ENCODE assay signal across 24 cellular contexts in genomic region chr14:66381765-66382164, GRCh38.
"Had no signal": no experiment of that assay in that cellular context is flagged by ENCODE, and none has a peak within 500 bp of the region (broad histone marks: within the 10 kb centered on the region; RNA-seq: fewer than 3 reads in every experiment).

No MANE protein-coding gene starts in this region.

- H3K27ac ChIP-seq: lower lobe of right lung, neutrophil, prostate gland, skin epidermis, spleen, tibial nerve, upper lobe of right lung, uterus had no signal

- ATAC-seq: left colon; left ventricle myocardium superior; lower lobe of right lung; naive thymus-derived CD8-positive, alpha-beta T cell; right cardiac atrium; stimulated activated memory B cell treated with anti-CD40 and anti-IgM and Interleukin-4, amounts not matched to agents 10 μg/mL and 1 μg/mL and 100 μg/mL, for 72 hours; upper lobe of right lung had no signal

- DNase-seq: dorsolateral prefrontal cortex; effector CD4-positive, alpha-beta T cell; immature natural killer cell; islet precursor cell; kidney glomerular epithelial cell; left colon; left ventricle myocardium superior; lower lobe of right lung; naive thymus-derived CD8-positive, alpha-beta T cell; right cardiac atrium; spleen; stimulated activated CD4-positive, alpha-beta T cell treated with anti-CD3 and anti-CD28 coated beads, Interleukin-4, amount 100 ng/mL, for 4 hours; upper lobe of right lung; uterus had no signal

- H3K27ac Mint-ChIP-seq: immature natural killer cell; naive thymus-derived CD8-positive, alpha-beta T cell; stimulated activated memory B cell treated with anti-CD40 and anti-IgM and Interleukin-4, amounts not matched to agents 10 μg/mL and 1 μg/mL and 100 μg/mL, for 72 hours; stimulated activated naive CD8-positive, alpha-beta T cell treated with anti-CD3 and anti-CD28 coated beads, Interleukin-15, Interleukin-2, amounts not matched to agents 100 ng/mL and 50 ng/mL, for 24 hours had no signal

- H3K4me3 Mint-ChIP-seq: immature natural killer cell; naive thymus-derived CD8-positive, alpha-beta T cell; neural crest cell; stimulated activated memory B cell treated with anti-CD40 and anti-IgM and Interleukin-4, amounts not matched to agents 10 μg/mL and 1 μg/mL and 100 μg/mL, for 72 hours; stimulated activated naive CD8-positive, alpha-beta T cell treated with anti-CD3 and anti-CD28 coated beads, Interleukin-15, Interleukin-2, amounts not matched to agents 100 ng/mL and 50 ng/mL, for 24 hours had no signal

- H3K36me3 ChIP-seq: lower lobe of right lung, neutrophil, prostate gland, spleen, thoracic aorta, tibial nerve, upper lobe of right lung, uterus had no signal

- H3K4me1 Mint-ChIP-seq: immature natural killer cell; naive thymus-derived CD8-positive, alpha-beta T cell; stimulated activated memory B cell treated with anti-CD40 and anti-IgM and Interleukin-4, amounts not matched to agents 10 μg/mL and 1 μg/mL and 100 μg/mL, for 72 hours had no signal

- FAIRE-seq: colon, frontal cortex had no signal

- H3K9me3 Mint-ChIP-seq: immature natural killer cell; naive thymus-derived CD8-positive, alpha-beta T cell; neural crest cell; stimulated activated memory B cell treated with anti-CD40 and anti-IgM and Interleukin-4, amounts not matched to agents 10 μg/mL and 1 μg/mL and 100 μg/mL, for 72 hours; stimulated activated naive CD8-positive, alpha-beta T cell treated with anti-CD3 and anti-CD28 coated beads, Interleukin-15, Interleukin-2, amounts not matched to agents 100 ng/mL and 50 ng/mL, for 24 hours had no signal

- H3K4me1 ChIP-seq: lower lobe of right lung, prostate gland, upper lobe of right lung, uterus had no signal

- H3K9me3 ChIP-seq: lower lobe of right lung, neutrophil, prostate gland, spleen, thoracic aorta, tibial nerve, upper lobe of right lung, uterus had no signal

- H3K4me3 ChIP-seq: dorsolateral prefrontal cortex, lower lobe of right lung, prostate gland, skin epidermis, spleen, thoracic aorta, tibial nerve, upper lobe of right lung, uterus had no signal

- H3K27me3 Mint-ChIP-seq: stimulated activated memory B cell treated with anti-CD40 and anti-IgM and Interleukin-4, amounts not matched to agents 10 μg/mL and 1 μg/mL and 100 μg/mL, for 72 hours; stimulated activated naive CD8-positive, alpha-beta T cell treated with anti-CD3 and anti-CD28 coated beads, Interleukin-15, Interleukin-2, amounts not matched to agents 100 ng/mL and 50 ng/mL, for 24 hours had no signal

- H3K36me3 Mint-ChIP-seq: immature natural killer cell; stimulated activated memory B cell treated with anti-CD40 and anti-IgM and Interleukin-4, amounts not matched to agents 10 μg/mL and 1 μg/mL and 100 μg/mL, for 72 hours had no signal
